ENCODE assay signal across 12 cellular contexts in the genomic region with DNA sequence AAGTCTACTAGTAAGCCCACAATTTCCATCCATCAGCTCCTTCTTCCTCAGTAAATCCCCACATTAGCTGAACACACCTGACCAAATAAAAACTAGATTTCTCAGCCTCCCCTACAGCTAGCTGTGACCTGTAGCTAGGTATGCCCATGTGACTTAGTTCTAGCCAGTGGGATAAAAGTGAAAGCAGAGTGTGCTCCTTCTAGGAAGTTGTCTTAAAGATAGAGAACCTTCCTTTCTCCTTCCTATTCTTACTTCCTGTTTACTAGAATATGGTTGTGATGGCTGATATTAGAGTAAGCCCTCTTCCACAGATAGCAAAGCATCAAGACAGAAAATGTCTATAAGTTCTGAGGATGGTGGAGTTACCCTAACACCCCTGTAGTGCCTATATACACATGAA.
A peak's percentile ranks its signal among the peaks of the same experiment; 100 is the strongest.
DNase-seq lines count a peak whose midpoint lies in the region; ATAC-seq, FAIRE-seq and TF ChIP-seq lines count a peak whose summit lies in the region.
"Had no signal": no experiment of that assay in that cellular context is flagged by ENCODE, and none has a peak within 500 bp of the region (broad histone marks: within the 10 kb centered on the region; RNA-seq: fewer than 3 reads in every experiment).

No MANE protein-coding gene starts in this region.

- no peaks in the 10 kb centered on the region for H3K27me3 Mint-ChIP-seq in activated naive CD4-positive, alpha-beta T cell treated with anti-CD3 and anti-CD28 coated beads, Interleukin-2, amount 10 ng/mL, durations not matched to agents 7 days and 5 days
- no peaks in the 10 kb centered on the region for H3K27me3 Mint-ChIP-seq in stimulated activated naive B cell treated with anti-CD40 and anti-IgM and Interleukin-4, amounts not matched to agents 10 μg/mL and 1 μg/mL and 100 μg/mL, for 72 hours

- CTCF ChIA-PET in activated naive CD4-positive, alpha-beta T cell treated with anti-CD3 and anti-CD28 coated beads, Interleukin-2, amount 10 ng/mL, durations not matched to agents 7 days and 5 days (lab: Charles Lee) = no interaction called here

- peak overlapping the region; percentile 50 for H3K27ac Mint-ChIP-seq in activated naive CD4-positive, alpha-beta T cell treated with anti-CD3 and anti-CD28 coated beads, Interleukin-2, amount 10 ng/mL, durations not matched to agents 7 days and 5 days
- H3K27ac Mint-ChIP-seq in stimulated activated naive B cell treated with anti-CD40 and anti-IgM and Interleukin-4, amounts not matched to agents 10 μg/mL and 1 μg/mL and 100 μg/mL, for 72 hours = no peak overlapping the region

- peaks cover 2% of the 10 kb centered on the region for H3K36me3 ChIP-seq in bronchial epithelial cell (ENCODE audit: control insufficient read depth, insufficient read depth, low read length)

- peak overlapping the region; percentile 48 for H3K4me3 Mint-ChIP-seq in activated naive CD4-positive, alpha-beta T cell treated with anti-CD3 and anti-CD28 coated beads, Interleukin-2, amount 10 ng/mL, durations not matched to agents 7 days and 5 days
- H3K4me3 Mint-ChIP-seq in stimulated activated naive B cell treated with anti-CD40 and anti-IgM and Interleukin-4, amounts not matched to agents 10 μg/mL and 1 μg/mL and 100 μg/mL, for 72 hours = no peak overlapping the region

- no peak overlapping the region for H3K4me3 ChIP-seq in bronchial epithelial cell (ENCODE audit: low read depth, low read length)
- H3K4me3 ChIP-seq: skin epidermis had no signal

- peaks cover 39% of the 10 kb centered on the region for H3K4me1 Mint-ChIP-seq in activated naive CD4-positive, alpha-beta T cell treated with anti-CD3 and anti-CD28 coated beads, Interleukin-2, amount 10 ng/mL, durations not matched to agents 7 days and 5 days
- H3K4me1 Mint-ChIP-seq in stimulated activated naive B cell treated with anti-CD40 and anti-IgM and Interleukin-4, amounts not matched to agents 10 μg/mL and 1 μg/mL and 100 μg/mL, for 72 hours = peaks cover 9 to 18% of the 10 kb centered on the region in 2 donors

- H3K27me3 ChIP-seq in bronchial epithelial cell (ENCODE audit: control insufficient read depth, insufficient read depth, low read length) = no peaks in the 10 kb centered on the region

- H3K9me3 Mint-ChIP-seq in activated naive CD4-positive, alpha-beta T cell treated with anti-CD3 and anti-CD28 coated beads, Interleukin-2, amount 10 ng/mL, durations not matched to agents 7 days and 5 days = no peaks in the 10 kb centered on the region
- no peaks in the 10 kb centered on the region for H3K9me3 Mint-ChIP-seq in stimulated activated naive B cell treated with anti-CD40 and anti-IgM and Interleukin-4, amounts not matched to agents 10 μg/mL and 1 μg/mL and 100 μg/mL, for 72 hours

- ATAC-seq in stimulated activated naive B cell treated with anti-CD40 and anti-IgM and Interleukin-4, amounts not matched to agents 10 μg/mL and 1 μg/mL and 100 μg/mL, for 72 hours (replicated peaks) = peak; percentile 57 to 66
- ATAC-seq in HG02840 (IDR thresholded peaks at IDR 0.05; ENCODE audit: low FRiP score, unreplicated experiment) (no peak), HG02798 (IDR thresholded peaks at IDR 0.05; ENCODE audit: poor library complexity, unreplicated experiment) (no peak), GM18909 (IDR thresholded peaks at IDR 0.05; ENCODE audit: poor library complexity, unreplicated experiment) (no peak)

- FAIRE-seq in bronchial epithelial cell (lab: Jason Lieb, UNC) = no peak

- no peak for TF ChIP-seq CTCF in bronchial epithelial cell (IDR thresholded peaks at IDR 0.05; ENCODE audit: insufficient read depth, low read length, severe bottlenecking)

- no peak for DNase-seq in activated naive CD4-positive, alpha-beta T cell treated with anti-CD3 and anti-CD28 coated beads, Interleukin-2, amount 10 ng/mL, durations not matched to agents 7 days and 5 days
- no peak for DNase-seq in activated naive CD4-positive, alpha-beta T cell treated with Interleukin-2 at 50 U/mL for 16 hours
- DNase-seq in MV-4-11 (lab: John Stamatoyannopoulos, UW) (peak; percentile 35), bronchial epithelial cell (ENCODE audit: low read depth) (peak; percentile 27)
- no peak for DNase-seq in stimulated activated naive B cell treated with anti-CD40 and anti-IgM and Interleukin-4, amounts not matched to agents 10 μg/mL and 1 μg/mL and 100 μg/mL, for 72 hours
- DNase-seq: activated CD8-positive, alpha-beta memory T cell treated with anti-CD3 and anti-CD28 coated beads for 24 hours; left cardiac atrium; NCI-H748 treated with DMSO at 0.1 percent for 48 hours had no signal

- H3K36me3 Mint-ChIP-seq in activated naive CD4-positive, alpha-beta T cell treated with anti-CD3 and anti-CD28 coated beads, Interleukin-2, amount 10 ng/mL, durations not matched to agents 7 days and 5 days = peaks cover 3% of the 10 kb centered on the region
- peaks cover 2 to 14% of the 10 kb centered on the region in 2 donors for H3K36me3 Mint-ChIP-seq in stimulated activated naive B cell treated with anti-CD40 and anti-IgM and Interleukin-4, amounts not matched to agents 10 μg/mL and 1 μg/mL and 100 μg/mL, for 72 hours

Comparison
In these comparisons a context has a peak if more than half of its experiments do, and no peak if none do; other contexts are left out.
1. DNase-seq: peak in MV-4-11 (single experiment) and bronchial epithelial cell (single experiment); none in activated naive CD4-positive, alpha-beta T cell treated with anti-CD3 and anti-CD28 coated beads, Interleukin-2, amount 10 ng/mL, durations not matched to agents 7 days and 5 days (single experiment), activated naive CD4-positive, alpha-beta T cell treated with Interleukin-2 at 50 U/mL for 16 hours (single experiment) and stimulated activated naive B cell treated with anti-CD40 and anti-IgM and Interleukin-4, amounts not matched to agents 10 μg/mL and 1 μg/mL and 100 μg/mL, for 72 hours (single experiment).
2. ATAC-seq: peak in stimulated activated naive B cell treated with anti-CD40 and anti-IgM and Interleukin-4, amounts not matched to agents 10 μg/mL and 1 μg/mL and 100 μg/mL, for 72 hours (2 of 2); none in HG02840 (single experiment), HG02798 (single experiment) and GM18909 (single experiment).